1 cellular context compared by ENCODE assay signal in genomic region chrX:153794018-153794896, GRCh38.
TF ChIP-seq lines count a peak whose summit lies in the region.

Gene IDH3G (minus strand): TSS chrX:153794375. CDS start chrX:153794326, 49 bp downstream.
Gene SSR4 (plus strand): TSS chrX:153794668. CDS start chrX:153794688, 20 bp downstream.

TF ChIP-seq in HepG2, 621 proteins besides CTCF, POLR2A, EP300 and RAD21 (continued from another document and continues in another):
- TF ChIP-seq CHD4 (IDR thresholded peaks at IDR 0.05; ENCODE audit: borderline replicate concordance, low read length) (no peak), TCF12 (IDR thresholded peaks at IDR 0.05) (no peak), TCF12 (CRISPR knock-in tag; IDR thresholded peaks at IDR 0.05) (no peak), CENPT (CRISPR knock-in tag; IDR thresholded peaks at IDR 0.05; ENCODE audit: low read depth) (no peak), HHEX (CRISPR knock-in tag; IDR thresholded peaks at IDR 0.05) (no peak), CREB1 (IDR thresholded peaks at IDR 0.05) (peak; percentile 91), CREB1 (CRISPR knock-in tag; IDR thresholded peaks at IDR 0.05) (peak; percentile 90), NONO (IDR thresholded peaks at IDR 0.05) (no peak), NONO (CRISPR knock-in tag; conservative IDR thresholded peaks at IDR 0.05) (peak; percentile 73), YY1 (IDR thresholded peaks at IDR 0.05; ENCODE audit: insufficient read depth, insufficient replicate concordance, low read depth, low read length) (peak; percentile 94), ZNF709 (CRISPR knock-in tag; IDR thresholded peaks at IDR 0.05) (peak; percentile 75; the same call in 1 of the 2 replicates), BHLHE40 (IDR thresholded peaks at IDR 0.05; ENCODE audit: low read length) (no peak), ZNF619 (CRISPR knock-in tag; IDR thresholded peaks at IDR 0.05) (no peak), ZBTB21 (CRISPR knock-in tag; IDR thresholded peaks at IDR 0.05) (peak; percentile 85; the same call in 1 of the 2 replicates), PBX3 (CRISPR knock-in tag; IDR thresholded peaks at IDR 0.05; ENCODE audit: borderline replicate concordance) (no peak), SATB2 (CRISPR knock-in tag; IDR thresholded peaks at IDR 0.05) (no peak), DR1 (CRISPR knock-in tag; IDR thresholded peaks at IDR 0.05) (peak; percentile 54), SMARCE1 (IDR thresholded peaks at IDR 0.05; ENCODE audit: borderline replicate concordance) (no peak), ZFX (CRISPR knock-in tag; IDR thresholded peaks at IDR 0.05; ENCODE audit: low read depth) (peak; percentile 72), ZNF883 (CRISPR knock-in tag; IDR thresholded peaks at IDR 0.05; ENCODE audit: not compliant biosample characterization) (peak; percentile 74), XRCC5 (optimal IDR thresholded peaks at IDR 0.05; ENCODE audit: low read length) (no peak), ZNF225 (CRISPR knock-in tag; IDR thresholded peaks at IDR 0.05) (no peak), LCORL (IDR thresholded peaks at IDR 0.05) (no peak), LCORL (CRISPR knock-in tag; IDR thresholded peaks at IDR 0.05) (peak; percentile 46; the same call in 1 of the 2 replicates), MAX (IDR thresholded peaks at IDR 0.05) (peak; percentile 93), HOXA5 (CRISPR knock-in tag; IDR thresholded peaks at IDR 0.05) (no peak), ZBTB7A (CRISPR knock-in tag; IDR thresholded peaks at IDR 0.05) (no peak), ZNF737 (CRISPR knock-in tag; IDR thresholded peaks at IDR 0.05; ENCODE audit: borderline replicate concordance) (no peak), ZNF430 (CRISPR knock-in tag; IDR thresholded peaks at IDR 0.05) (0 out of 2 replicates have a peak, but pooled peaks have one; percentile 12), SIX1 (CRISPR knock-in tag; IDR thresholded peaks at IDR 0.05; ENCODE audit: borderline replicate concordance) (no peak), MED1 (CRISPR knock-in tag; IDR thresholded peaks at IDR 0.05) (0 out of 2 replicates have a peak, but pooled peaks have one; percentile 56), ZBTB10 (CRISPR knock-in tag; IDR thresholded peaks at IDR 0.05; ENCODE audit: borderline replicate concordance) (no peak), IKZF1 (IDR thresholded peaks at IDR 0.05) (no peak), DBP (CRISPR knock-in tag; IDR thresholded peaks at IDR 0.05; ENCODE audit: not compliant biosample characterization) (no peak), ZNF816 (CRISPR knock-in tag; IDR thresholded peaks at IDR 0.05; ENCODE audit: borderline replicate concordance) (no peak), ZNF44 (CRISPR knock-in tag; IDR thresholded peaks at IDR 0.05) (0 out of 2 replicates have a peak, but pooled peaks have one; percentile 46), ZFP90 (CRISPR knock-in tag; IDR thresholded peaks at IDR 0.05; ENCODE audit: borderline replicate concordance) (no peak; the same call in 1 of the 2 replicates), ZBTB37 (CRISPR knock-in tag; IDR thresholded peaks at IDR 0.05) (no peak), FOXC1 (CRISPR knock-in tag; IDR thresholded peaks at IDR 0.05; ENCODE audit: borderline replicate concordance) (no peak; the same call in 1 of the 2 replicates), KLF6 (CRISPR knock-in tag; IDR thresholded peaks at IDR 0.05) (no peak), ZSCAN12 (CRISPR knock-in tag; IDR thresholded peaks at IDR 0.05) (no peak), SNAPC2 (CRISPR knock-in tag; IDR thresholded peaks at IDR 0.05) (0 out of 2 replicates have a peak, but pooled peaks have one; percentile 72), FOXK2 (IDR thresholded peaks at IDR 0.05) (no peak), PAWR (CRISPR knock-in tag; IDR thresholded peaks at IDR 0.05; ENCODE audit: borderline replicate concordance) (no peak), ZFYVE20 (CRISPR knock-in tag; IDR thresholded peaks at IDR 0.05; ENCODE audit: borderline replicate concordance, low read depth) (no peak), DRAP1 (CRISPR knock-in tag; IDR thresholded peaks at IDR 0.05) (peak; percentile 83), REL (CRISPR knock-in tag; conservative IDR thresholded peaks at IDR 0.05) (0 out of 2 replicates have a peak, but pooled peaks have one; percentile 61), SKIL (CRISPR knock-in tag; IDR thresholded peaks at IDR 0.05; ENCODE audit: borderline replicate concordance) (no peak), RBM22 (optimal IDR thresholded peaks at IDR 0.05; ENCODE audit: low read length) (no peak), TOE1 (CRISPR knock-in tag; IDR thresholded peaks at IDR 0.05) (no peak), ZNF703 (CRISPR knock-in tag; IDR thresholded peaks at IDR 0.05; ENCODE audit: borderline replicate concordance) (no peak), ISL2 (CRISPR knock-in tag; IDR thresholded peaks at IDR 0.05) (no peak), AGO2 (optimal IDR thresholded peaks at IDR 0.05; ENCODE audit: low read depth, low read length) (no peak), KAT2B (IDR thresholded peaks at IDR 0.05; ENCODE audit: borderline replicate concordance, low read depth, low read length) (no peak), ZNF776 (CRISPR knock-in tag; IDR thresholded peaks at IDR 0.05) (no peak; the same call in 1 of the 2 replicates)
- TF ChIP-seq, protein P1, sequence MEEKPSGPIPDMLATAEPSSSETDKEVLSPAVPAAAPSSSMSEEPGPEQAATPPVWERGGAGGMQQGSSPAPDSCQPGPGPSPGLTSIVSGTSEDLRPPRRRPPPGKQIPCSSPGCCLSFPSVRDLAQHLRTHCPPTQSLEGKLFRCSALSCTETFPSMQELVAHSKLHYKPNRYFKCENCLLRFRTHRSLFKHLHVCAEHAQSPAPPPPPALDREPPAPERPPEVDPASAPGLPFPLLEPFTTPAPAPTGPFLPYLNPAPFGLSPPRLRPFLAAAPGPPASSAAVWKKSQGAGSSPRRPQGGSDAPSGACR (CRISPR knock-in tag; IDR thresholded peaks at IDR 0.05) = no peak
- TF ChIP-seq, protein P2, sequence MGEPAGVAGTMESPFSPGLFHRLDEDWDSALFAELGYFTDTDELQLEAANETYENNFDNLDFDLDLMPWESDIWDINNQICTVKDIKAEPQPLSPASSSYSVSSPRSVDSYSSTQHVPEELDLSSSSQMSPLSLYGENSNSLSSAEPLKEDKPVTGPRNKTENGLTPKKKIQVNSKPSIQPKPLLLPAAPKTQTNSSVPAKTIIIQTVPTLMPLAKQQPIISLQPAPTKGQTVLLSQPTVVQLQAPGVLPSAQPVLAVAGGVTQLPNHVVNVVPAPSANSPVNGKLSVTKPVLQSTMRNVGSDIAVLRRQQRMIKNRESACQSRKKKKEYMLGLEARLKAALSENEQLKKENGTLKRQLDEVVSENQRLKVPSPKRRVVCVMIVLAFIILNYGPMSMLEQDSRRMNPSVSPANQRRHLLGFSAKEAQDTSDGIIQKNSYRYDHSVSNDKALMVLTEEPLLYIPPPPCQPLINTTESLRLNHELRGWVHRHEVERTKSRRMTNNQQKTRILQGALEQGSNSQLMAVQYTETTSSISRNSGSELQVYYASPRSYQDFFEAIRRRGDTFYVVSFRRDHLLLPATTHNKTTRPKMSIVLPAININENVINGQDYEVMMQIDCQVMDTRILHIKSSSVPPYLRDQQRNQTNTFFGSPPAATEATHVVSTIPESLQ (CRISPR knock-in tag; conservative IDR thresholded peaks at IDR 0.05) = no peak
- TF ChIP-seq, protein P3, sequence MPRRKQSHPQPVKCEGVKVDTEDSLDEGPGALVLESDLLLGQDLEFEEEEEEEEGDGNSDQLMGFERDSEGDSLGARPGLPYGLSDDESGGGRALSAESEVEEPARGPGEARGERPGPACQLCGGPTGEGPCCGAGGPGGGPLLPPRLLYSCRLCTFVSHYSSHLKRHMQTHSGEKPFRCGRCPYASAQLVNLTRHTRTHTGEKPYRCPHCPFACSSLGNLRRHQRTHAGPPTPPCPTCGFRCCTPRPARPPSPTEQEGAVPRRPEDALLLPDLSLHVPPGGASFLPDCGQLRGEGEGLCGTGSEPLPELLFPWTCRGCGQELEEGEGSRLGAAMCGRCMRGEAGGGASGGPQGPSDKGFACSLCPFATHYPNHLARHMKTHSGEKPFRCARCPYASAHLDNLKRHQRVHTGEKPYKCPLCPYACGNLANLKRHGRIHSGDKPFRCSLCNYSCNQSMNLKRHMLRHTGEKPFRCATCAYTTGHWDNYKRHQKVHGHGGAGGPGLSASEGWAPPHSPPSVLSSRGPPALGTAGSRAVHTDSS (CRISPR knock-in tag; conservative IDR thresholded peaks at IDR 0.05) = no peak
- TF ChIP-seq, protein P4, sequence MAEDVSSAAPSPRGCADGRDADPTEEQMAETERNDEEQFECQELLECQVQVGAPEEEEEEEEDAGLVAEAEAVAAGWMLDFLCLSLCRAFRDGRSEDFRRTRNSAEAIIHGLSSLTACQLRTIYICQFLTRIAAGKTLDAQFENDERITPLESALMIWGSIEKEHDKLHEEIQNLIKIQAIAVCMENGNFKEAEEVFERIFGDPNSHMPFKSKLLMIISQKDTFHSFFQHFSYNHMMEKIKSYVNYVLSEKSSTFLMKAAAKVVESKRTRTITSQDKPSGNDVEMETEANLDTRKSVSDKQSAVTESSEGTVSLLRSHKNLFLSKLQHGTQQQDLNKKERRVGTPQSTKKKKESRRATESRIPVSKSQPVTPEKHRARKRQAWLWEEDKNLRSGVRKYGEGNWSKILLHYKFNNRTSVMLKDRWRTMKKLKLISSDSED (CRISPR knock-in tag; IDR thresholded peaks at IDR 0.05) = no peak
